9 cellular contexts compared by ENCODE assay signal in genomic region chr16:71847096-71847495, GRCh38. TPM values are rescaled to one million over a fixed set of nuclear protein-coding genes. Genes with fewer than 3 reads are reported as not detected.
DNase-seq lines count a peak whose midpoint lies in the region; ATAC-seq, FAIRE-seq and TF ChIP-seq lines count a peak whose summit lies in the region.
"Had no signal": no experiment of that assay in that cellular context is flagged by ENCODE, and none has a peak within 500 bp of the region (broad histone marks: within the 10 kb centered on the region; RNA-seq: fewer than 3 reads in every experiment).

No MANE protein-coding gene starts in this region.

- H4K5ac ChIP-seq in mesendoderm (ENCODE audit: low read length): no peak overlapping the region

- H2BK120ac ChIP-seq in mesendoderm (ENCODE audit: low read depth, low read length): no peak overlapping the region

- no peaks in the 10 kb centered on the region for H3K27me3 ChIP-seq in right cardiac atrium (ENCODE audit: control insufficient read depth, insufficient read depth)
- H3K27me3 ChIP-seq in GM12878 (replicated peaks in 1 of 2; ENCODE audit: control insufficient read depth in 2 of 2, insufficient read depth in 2 of 2, low read length in 1 of 2): no peaks in the 10 kb centered on the region
- H3K27me3 ChIP-seq in mesendoderm (ENCODE audit: insufficient read depth, low read length, poor library complexity): no peaks in the 10 kb centered on the region
- H3K27me3 ChIP-seq: cardiac muscle cell had no signal

- RAD21 ChIA-PET in GM12878 (lab: Charles Lee; ENCODE audit: unreplicated experiment): interaction anchor here (1.5 to 6.0 kb wide), 3 partner anchors 30 to 39 kb away, joined by 7 to 53 read pairs (median 43); partner anchors contain the start of genes AP1G1 and ZNF821

- TF ChIP-seq RAD21 in GM12878 (IDR thresholded peaks at IDR 0.05; ENCODE audit: insufficient read depth, low read depth, low read length): no peak

- peaks cover 14% of the 10 kb centered on the region for H3K79me1 ChIP-seq in mesendoderm (ENCODE audit: low read length)

- no peak overlapping the region for H2BK15ac ChIP-seq in mesendoderm (replicated peaks; ENCODE audit: low read depth)

- no peak overlapping the region for H2BK5ac ChIP-seq in mesendoderm (ENCODE audit: low read length)

- intact Hi-C loops in right cardiac atrium (cut with DNase I) (no loop called here), left cardiac atrium (cut with DNase I) (loop anchor here in 1 of 2 donors (5.0 kb wide), 1 partner anchor 40 kb away; the partner anchor contains the start of gene AP1G1), GM12878 (cut with micrococcal nuclease; ENCODE audit: unreplicated experiment) (no loop called here)

- no peak for TF ChIP-seq POLR2A in GM12878 (IDR thresholded peaks at IDR 0.05; ENCODE audit: low read depth, low read length)

- peak overlapping the region; percentile 95 for H3K9ac ChIP-seq in GM12878 (ENCODE audit: control insufficient read depth, insufficient read depth, low read length)
- peak overlapping the region; percentile 73 for H3K9ac ChIP-seq in mesendoderm (ENCODE audit: low read length)

- H3K18ac ChIP-seq in mesendoderm (ENCODE audit: low read length): no peak overlapping the region

- SMC1A ChIA-PET in GM12878 (lab: Charles Lee; ENCODE audit: uncharacterized antibody, unreplicated experiment): interaction anchor here (1.0 to 2.3 kb wide), 5 partner anchors 10 to 78 kb away, joined by 3 to 19 read pairs (median 10); partner anchors contain the start of genes AP1G1 and ZNF821

- BruUV-seq in GM12878 (replicated peaks; lab: Mats Ljungman, UMichigan): no TSS peak

- H3K56ac ChIP-seq in mesendoderm (ENCODE audit: low read length): peak overlapping the region; percentile 95

- no peak overlapping the region for H3K23ac ChIP-seq in mesendoderm (ENCODE audit: low read length)

- no peak for FAIRE-seq in GM12878 (lab: Jason Lieb, UNC)

- WGBS in right cardiac atrium: 59% methylated on average over 3 of the region's 3 CpGs
- 9% methylated on average over 3 of the region's 3 CpGs for WGBS in GM12878 (ENCODE audit: insufficient coverage, insufficient replicate concordance, low lambda C conversion rate, missing lambda C conversion rate)
- no CpG with 5 or more reads among the region's 3 CpGs for WGBS in mesendoderm (ENCODE audit: extremely low coverage, insufficient coverage, low lambda C conversion rate)

- H4K20me1 ChIP-seq in GM12878 (ENCODE audit: control insufficient read depth, insufficient read depth): no peaks in the 10 kb centered on the region

- H3K9me3 ChIP-seq in right cardiac atrium (ENCODE audit: control insufficient read depth, low read length): no peaks in the 10 kb centered on the region
- no peaks in the 10 kb centered on the region for H3K9me3 ChIP-seq in GM12878 (replicated peaks; ENCODE audit: control insufficient read depth, insufficient read depth, low read length)

- H3K4me3 ChIP-seq in right cardiac atrium (ENCODE audit: low read length) (peak overlapping the region; percentile 77), GM12878 (peak overlapping the region; percentile 92), mesendoderm (ENCODE audit: low read length) (no peak overlapping the region)

- H3K4ac ChIP-seq in mesendoderm (ENCODE audit: low read depth, low read length): no peak overlapping the region

- H2AFZ ChIP-seq in GM12878 (ENCODE audit: control insufficient read depth, low read depth, low read length): no peak overlapping the region

- in situ Hi-C loops in GM12878 (cut with MboI): no loop called here

- H2AK5ac ChIP-seq in mesendoderm (ENCODE audit: low read length): no peak overlapping the region

- H3K27ac ChIP-seq in right cardiac atrium (ENCODE audit: low read length) (no peak overlapping the region), GM12878 (ENCODE audit: control insufficient read depth, insufficient read depth) (peak overlapping the region; percentile 90), mesendoderm (ENCODE audit: low read depth, low read length) (no peak overlapping the region)
- H3K27ac ChIP-seq: cardiac muscle cell had no signal

- no peaks in the 10 kb centered on the region for H3K4me1 ChIP-seq in right cardiac atrium (ENCODE audit: control insufficient read depth, insufficient read depth, low read length)
- H3K4me1 ChIP-seq in GM12878 (ENCODE audit: control insufficient read depth, insufficient read depth, low read length): peaks cover 39% of the 10 kb centered on the region
- peaks cover 3% of the 10 kb centered on the region for H3K4me1 ChIP-seq in mesendoderm (ENCODE audit: control insufficient read depth, low read depth, low read length)

- TF ChIP-seq EP300 in GM12878 (IDR thresholded peaks at IDR 0.05; ENCODE audit: borderline replicate concordance in 1 of 2, control insufficient read depth in 1 of 2, low read depth in 2 of 2, low read length in 2 of 2): no peak

- DNase-seq in right cardiac atrium (no peak), left cardiac atrium (no peak), GM12878 (ENCODE audit: low read depth, low spot score) (no peak), mesendoderm (no peak), AG20443 (ENCODE audit: low spot score) (no peak), hypothalamus (lab: John Stamatoyannopoulos, UW) (no peak), glomerular visceral epithelial cell (ENCODE audit: extremely low spot score) (no peak), DMS153 (lab: John Stamatoyannopoulos, UW) (no peak)

- ATAC-seq in right cardiac atrium (no peak), left cardiac atrium (no peak), GM12878 (no peak)

- H3K36me3 ChIP-seq in GM12878 (ENCODE audit: control insufficient read depth in 2 of 2, insufficient read depth in 2 of 2, low read length in 1 of 2) (peaks cover 21 to 28% of the 10 kb centered on the region in 2 experiments; a peak in 3 of 4 replicates), mesendoderm (ENCODE audit: control insufficient read depth, insufficient read depth, low read length) (peaks cover 9% of the 10 kb centered on the region)

- H3K79me2 ChIP-seq in GM12878 (ENCODE audit: control insufficient read depth, insufficient read depth, low read length) (peaks cover 27% of the 10 kb centered on the region), mesendoderm (ENCODE audit: control insufficient read depth, insufficient read depth, low read length) (peaks cover 17% of the 10 kb centered on the region)

- CTCF ChIA-PET in GM12878 (lab: Yijun Ruan, JAX): interaction anchor here (1.0 to 1.3 kb wide), 2 partner anchors 30 to 34 kb away, joined by 4 to 6 read pairs; no protein-coding TSS in a partner anchor

- H3K4me2 ChIP-seq in GM12878 (ENCODE audit: control insufficient read depth, insufficient read depth) (peak overlapping the region; percentile 95), mesendoderm (ENCODE audit: low read length) (peak overlapping the region; percentile 100)

- POLR2A ChIA-PET in GM12878 (lab: Charles Lee): interaction anchor here (0.9 to 2.4 kb wide), 5 partner anchors 9 to 36 kb away, joined by 3 to 14 read pairs (median 4); partner anchors contain the start of gene ZNF821

- H4K8ac ChIP-seq in mesendoderm (ENCODE audit: low read depth, low read length): no peak overlapping the region

- TF ChIP-seq CTCF in GM12878 (IDR thresholded peaks at IDR 0.05 in 2 of 3, conservative IDR thresholded peaks at IDR 0.05 in 1 of 3; ENCODE audit: control insufficient read depth in 2 of 3, extremely low read depth in 1 of 3, insufficient read depth in 1 of 3, low read depth in 3 of 3, low read length in 3 of 3): no peak

RNA-seq across cellular contexts. Expression of gene ATXN1L, which starts 1.3 kb away (rescaled TPM):
- 10 to 100 TPM; 16.2 to 20.1 (median 17.1) TPM for total RNA-seq in right cardiac atrium
- 8.7 TPM for polyA plus RNA-seq in right cardiac atrium
- 10 to 100 TPM; 16.8 to 21.4 TPM for total RNA-seq in left cardiac atrium
- 29.0 and 33.2 TPM in 2 replicates for total RNA-seq in GM12878 (2013; cell fraction: nucleolus; rRNA removed)
- 7.4 and 8.6 TPM in 2 replicates for total RNA-seq in GM12878 (2014; rRNA removed)
- total RNA-seq in GM12878 (2014; rRNA removed; fragmentation: Illumina TruSeq; extraction: Trizol): 11.4 and 11.9 TPM in 2 replicates
- total RNA-seq in GM12878 (2021): 13.9 and 14.6 TPM in 2 replicates
- polyA plus RNA-seq in GM12878 (2011; ENCODE audit: low read depth): 10.6 TPM
- polyA plus RNA-seq in GM12878 (2011; rRNA removed): 13.7 and 13.9 TPM in 2 replicates
- polyA plus RNA-seq in GM12878 (2011; cell fraction: cytosol; rRNA removed): 10.2 and 12.5 TPM in 2 replicates
- 27.6 and 33.0 TPM in 2 replicates for polyA plus RNA-seq in GM12878 (2011; cell fraction: nucleus; rRNA removed)
- polyA plus RNA-seq in GM12878 (2012): 14.0 and 17.4 TPM in 2 replicates
- 12.2 and 15.7 TPM in 2 replicates for polyA plus RNA-seq in GM12878 (2014; fragmentation: Illumina TruSeq; extraction: Trizol)
- 1 to 10 TPM; 1.8 to 2.0 TPM for polyA plus RNA-seq in GM12878 (2014; fragmentation: Nextera tagmentation; extraction: Ambion mirVana)
- 9.8 and 9.9 TPM in 2 replicates for polyA plus RNA-seq in GM12878 (2014; rRNA removed)
- polyA plus RNA-seq in GM12878 (2016; fragmentation: Nextera tagmentation; extraction: Ambion mirVana): 1 to 10 TPM; 6.4 to 6.6 TPM
- 15.1 and 19.2 TPM in 2 replicates for polyA minus RNA-seq in GM12878 (2011; rRNA and poly(A)+ RNA removed)
- polyA minus RNA-seq in GM12878 (2011; cell fraction: cytosol; rRNA and poly(A)+ RNA removed): 3.3 and 3.7 TPM in 2 replicates
- polyA minus RNA-seq in GM12878 (2011; cell fraction: nucleus; rRNA and poly(A)+ RNA removed): 11.6 and 23.0 TPM in 2 replicates
- 11.1 TPM for polyA plus RNA-seq in mesendoderm (2013, experiment 1 of 2)
- polyA plus RNA-seq in mesendoderm (2013, experiment 2 of 2): 10.8 TPM

RNA-seq across cellular contexts. Expression of gene ZNF821, which starts 36.9 kb away (rescaled TPM):
- total RNA-seq in right cardiac atrium (1 to 10 TPM; 6.3 to 8.5 (median 6.9) TPM), left cardiac atrium (1 to 10 TPM; 3.6 to 5.7 TPM), GM12878 (2014; rRNA removed) (4.5 and 6.9 TPM in 2 replicates), GM12878 (2014; rRNA removed; fragmentation: Illumina TruSeq; extraction: Trizol) (3.9 and 6.0 TPM in 2 replicates), GM12878 (2021) (7.2 and 7.9 TPM in 2 replicates)
- polyA plus RNA-seq in right cardiac atrium (5.0 TPM), GM12878 (2011; rRNA removed) (6.5 and 7.5 TPM in 2 replicates), GM12878 (2014; fragmentation: Illumina TruSeq; extraction: Trizol) (3.8 and 5.4 TPM in 2 replicates), GM12878 (2014; fragmentation: Nextera tagmentation; extraction: Ambion mirVana) (1 to 10 TPM in 1 of 2 experiments, under 1 TPM in 1; 0.82 to 2.0 TPM), GM12878 (2014; rRNA removed) (5.6 and 8.9 TPM in 2 replicates), GM12878 (2016; fragmentation: Nextera tagmentation; extraction: Ambion mirVana) (1 to 10 TPM; 6.6 to 9.9 TPM)
- total RNA-seq in GM12878 (2013; cell fraction: nucleolus; rRNA removed): 10.0 and 10.3 TPM in 2 replicates
- 6.8 TPM for polyA plus RNA-seq in GM12878 (2011; ENCODE audit: low read depth)
- 7.2 and 7.5 TPM in 2 replicates for polyA plus RNA-seq in GM12878 (2011; cell fraction: cytosol; rRNA removed)
- polyA plus RNA-seq in GM12878 (2011; cell fraction: nucleus; rRNA removed): 10.5 and 11.7 TPM in 2 replicates
- 9.6 and 12.2 TPM in 2 replicates for polyA plus RNA-seq in GM12878 (2012)
- 4.8 and 8.2 TPM in 2 replicates for polyA minus RNA-seq in GM12878 (2011; rRNA and poly(A)+ RNA removed)
- polyA minus RNA-seq in GM12878 (2011; cell fraction: cytosol; rRNA and poly(A)+ RNA removed): 2.1 and 6.2 TPM in 2 replicates
- 5.6 and 8.8 TPM in 2 replicates for polyA minus RNA-seq in GM12878 (2011; cell fraction: nucleus; rRNA and poly(A)+ RNA removed)
- 7.0 TPM for polyA plus RNA-seq in mesendoderm (2013, experiment 1 of 2)
- polyA plus RNA-seq in mesendoderm (2013, experiment 2 of 2): 7.3 TPM

RNA-seq across cellular contexts. Expression of gene AP1G1, which starts 38.5 kb away (rescaled TPM):
- 10 to 100 TPM; 36.2 to 47.8 (median 37.8) TPM for total RNA-seq in right cardiac atrium
- 11.2 TPM for polyA plus RNA-seq in right cardiac atrium
- total RNA-seq in left cardiac atrium: 10 to 100 TPM; 40.1 to 49.3 TPM
- total RNA-seq in GM12878 (2013; cell fraction: nucleolus; rRNA removed): 292 and 333 TPM in 2 replicates
- 52.4 and 55.5 TPM in 2 replicates for total RNA-seq in GM12878 (2014; rRNA removed)
- total RNA-seq in GM12878 (2014; rRNA removed; fragmentation: Illumina TruSeq; extraction: Trizol): 44.7 and 50.7 TPM in 2 replicates
- 66.5 and 66.8 TPM in 2 replicates for total RNA-seq in GM12878 (2021)
- 28.5 TPM for polyA plus RNA-seq in GM12878 (2011; ENCODE audit: low read depth)
- 74.2 and 83.7 TPM in 2 replicates for polyA plus RNA-seq in GM12878 (2011; rRNA removed)
- 61.0 and 81.2 TPM in 2 replicates for polyA plus RNA-seq in GM12878 (2011; cell fraction: cytosol; rRNA removed)
- 65.0 and 82.2 TPM in 2 replicates for polyA plus RNA-seq in GM12878 (2011; cell fraction: nucleus; rRNA removed)
- 31.0 and 35.6 TPM in 2 replicates for polyA plus RNA-seq in GM12878 (2012)
- polyA plus RNA-seq in GM12878 (2014; fragmentation: Illumina TruSeq; extraction: Trizol): 61.8 and 72.6 TPM in 2 replicates
- 1 to 10 TPM; 5.9 to 8.4 TPM for polyA plus RNA-seq in GM12878 (2014; fragmentation: Nextera tagmentation; extraction: Ambion mirVana)
- 42.2 and 50.9 TPM in 2 replicates for polyA plus RNA-seq in GM12878 (2014; rRNA removed)
- 10 to 100 TPM; 35.1 to 35.7 TPM for polyA plus RNA-seq in GM12878 (2016; fragmentation: Nextera tagmentation; extraction: Ambion mirVana)
- 122 and 141 TPM in 2 replicates for polyA minus RNA-seq in GM12878 (2011; rRNA and poly(A)+ RNA removed)
- 48.4 and 57.3 TPM in 2 replicates for polyA minus RNA-seq in GM12878 (2011; cell fraction: cytosol; rRNA and poly(A)+ RNA removed)
- polyA minus RNA-seq in GM12878 (2011; cell fraction: nucleus; rRNA and poly(A)+ RNA removed): 68.1 and 97.1 TPM in 2 replicates
- polyA plus RNA-seq in mesendoderm (2013, experiment 1 of 2): 39.1 TPM
- polyA plus RNA-seq in mesendoderm (2013, experiment 2 of 2): 38.6 TPM

RNA-seq across cellular contexts. Expression of gene IST1, which starts 48.2 kb away (rescaled TPM):
- total RNA-seq in right cardiac atrium (100 to 1,000 TPM; 128 to 148 (median 139) TPM), left cardiac atrium (100 to 1,000 TPM; 117 to 138 TPM), GM12878 (2014; rRNA removed) (133 and 160 TPM in 2 replicates), GM12878 (2014; rRNA removed; fragmentation: Illumina TruSeq; extraction: Trizol) (148 and 150 TPM in 2 replicates), GM12878 (2021) (134 and 140 TPM in 2 replicates)
- polyA plus RNA-seq in right cardiac atrium (89.5 TPM), GM12878 (2011; rRNA removed) (277 and 293 TPM in 2 replicates), GM12878 (2014; fragmentation: Illumina TruSeq; extraction: Trizol) (189 and 196 TPM in 2 replicates), GM12878 (2014; fragmentation: Nextera tagmentation; extraction: Ambion mirVana) (100 to 1,000 TPM in 1 of 2 experiments, 10 to 100 TPM in 1; 97.3 to 136 TPM), GM12878 (2014; rRNA removed) (120 and 155 TPM in 2 replicates), GM12878 (2016; fragmentation: Nextera tagmentation; extraction: Ambion mirVana) (100 to 1,000 TPM; 113 to 125 TPM)
- 347 and 367 TPM in 2 replicates for total RNA-seq in GM12878 (2013; cell fraction: nucleolus; rRNA removed)
- polyA plus RNA-seq in GM12878 (2011; ENCODE audit: low read depth): 130 TPM
- polyA plus RNA-seq in GM12878 (2011; cell fraction: cytosol; rRNA removed): 195 and 230 TPM in 2 replicates
- polyA plus RNA-seq in GM12878 (2011; cell fraction: nucleus; rRNA removed): 237 and 271 TPM in 2 replicates
- 158 and 177 TPM in 2 replicates for polyA plus RNA-seq in GM12878 (2012)
- 190 and 206 TPM in 2 replicates for polyA minus RNA-seq in GM12878 (2011; rRNA and poly(A)+ RNA removed)
- 44.1 and 49.4 TPM in 2 replicates for polyA minus RNA-seq in GM12878 (2011; cell fraction: cytosol; rRNA and poly(A)+ RNA removed)
- 53.4 and 67.3 TPM in 2 replicates for polyA minus RNA-seq in GM12878 (2011; cell fraction: nucleus; rRNA and poly(A)+ RNA removed)
- polyA plus RNA-seq in mesendoderm (2013, experiment 1 of 2): 99.3 TPM
- polyA plus RNA-seq in mesendoderm (2013, experiment 2 of 2): 99.2 TPM
